In the genomic region with DNA sequence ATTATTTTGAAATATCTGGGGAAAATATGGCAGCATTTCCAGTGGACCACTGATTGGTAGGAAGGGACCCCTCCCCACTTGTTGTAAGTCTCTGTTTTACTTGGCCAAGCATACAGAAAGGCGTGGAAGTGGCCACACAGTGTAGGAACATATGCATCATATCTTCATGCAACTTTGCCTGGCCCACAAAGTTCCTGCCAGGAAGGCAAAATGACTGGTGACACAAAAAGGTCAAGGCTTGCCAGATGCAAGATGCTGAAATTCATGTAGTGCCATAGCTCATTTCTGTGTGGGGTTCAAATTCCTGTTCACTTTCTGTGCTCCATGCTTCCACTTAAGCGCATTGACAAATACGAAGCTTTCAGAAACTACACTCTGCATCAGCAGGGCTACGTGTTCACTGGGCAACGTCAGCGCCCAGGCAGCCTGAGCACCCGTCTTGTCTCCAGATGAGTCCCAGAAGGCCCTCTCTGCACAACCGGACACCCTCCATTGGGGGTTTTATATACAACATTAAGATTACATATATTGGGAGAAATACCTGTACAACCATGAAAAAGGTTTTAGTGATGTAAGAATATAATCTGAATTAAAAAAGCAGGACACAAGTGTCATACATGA, we compare ENCODE assay signal across 20 cellular contexts.
"Had no signal": no experiment of that assay in that cellular context is flagged by ENCODE, and none has a peak within 500 bp of the region (broad histone marks: within the 10 kb centered on the region; RNA-seq: fewer than 3 reads in every experiment).

No MANE protein-coding gene starts in this region.

- H3K4me3 Mint-ChIP-seq: activated CD4-positive, alpha-beta T cell treated with anti-CD3 and anti-CD28 coated beads, Interleukin-2, amount 10 ng/mL, durations not matched to agents 24 days and 14 days; activated naive CD8-positive, alpha-beta T cell treated with anti-CD3 and anti-CD28 coated beads, Interleukin-2, amount 10 ng/mL, durations not matched to agents 7 days and 5 days; natural killer cell treated with Interleukin-12 subunit alpha and Interleukin-12 subunit beta and Interleukin-15 and Interleukin-18, amount 100 ng/mL, for 72 hours; type B pancreatic cell had no signal

- H3K36me3 Mint-ChIP-seq: natural killer cell treated with Interleukin-12 subunit alpha and Interleukin-12 subunit beta and Interleukin-15 and Interleukin-18, amount 100 ng/mL, for 72 hours had no signal

- ATAC-seq: gastrocnemius medialis; left ventricle myocardium superior; mucosa of descending colon; natural killer cell treated with Interleukin-12 subunit alpha and Interleukin-12 subunit beta and Interleukin-15 and Interleukin-18, amount 100 ng/mL, for 72 hours; right cardiac atrium had no signal

- H3K27ac Mint-ChIP-seq: activated naive CD8-positive, alpha-beta T cell treated with anti-CD3 and anti-CD28 coated beads, Interleukin-2, amount 10 ng/mL, durations not matched to agents 7 days and 5 days; natural killer cell treated with Interleukin-12 subunit alpha and Interleukin-12 subunit beta and Interleukin-15 and Interleukin-18, amount 100 ng/mL, for 72 hours; type B pancreatic cell had no signal

- H3K9me3 Mint-ChIP-seq: activated naive CD8-positive, alpha-beta T cell treated with anti-CD3 and anti-CD28 coated beads, Interleukin-2, amount 10 ng/mL, durations not matched to agents 7 days and 5 days; natural killer cell treated with Interleukin-12 subunit alpha and Interleukin-12 subunit beta and Interleukin-15 and Interleukin-18, amount 100 ng/mL, for 72 hours; type B pancreatic cell had no signal

- DNase-seq: activated CD4-positive, alpha-beta T cell treated with anti-CD3 and anti-CD28 coated beads, Interleukin-2, amount 10 ng/mL, durations not matched to agents 24 days and 14 days; activated CD4-positive, CD25-positive, alpha-beta regulatory T cell; activated CD8-positive, alpha-beta memory T cell treated with anti-CD3 and anti-CD28 coated beads, Interleukin-2, amount 50 U/mL, for 4 hours; activated gamma-delta T cell treated with Interleukin-2 at 50 U/mL for 16 hours; activated naive CD8-positive, alpha-beta T cell treated with anti-CD3 and anti-CD28 coated beads, Interleukin-2, amount 10 ng/mL, durations not matched to agents 7 days and 5 days; amniotic stem cell; brain microvascular endothelial cell; dorsolateral prefrontal cortex; effector memory CD4-positive, alpha-beta T cell; gastrocnemius medialis; islet precursor cell; left ventricle myocardium superior; mucosa of descending colon; right cardiac atrium; stimulated activated CD4-positive, alpha-beta T cell treated with anti-CD3 and anti-CD28 coated beads, Interleukin-2, amount 100 ng/mL, for 48 hours; stimulated activated naive CD4-positive, alpha-beta T cell; T-helper 1 cell; uterus had no signal

- H3K27me3 Mint-ChIP-seq: activated CD4-positive, alpha-beta T cell treated with anti-CD3 and anti-CD28 coated beads, Interleukin-2, amount 10 ng/mL, durations not matched to agents 24 days and 14 days; activated naive CD8-positive, alpha-beta T cell treated with anti-CD3 and anti-CD28 coated beads, Interleukin-2, amount 10 ng/mL, durations not matched to agents 7 days and 5 days; type B pancreatic cell had no signal
